Comparison of ENCODE assay signal across 15 cellular contexts in the genomic region with DNA sequence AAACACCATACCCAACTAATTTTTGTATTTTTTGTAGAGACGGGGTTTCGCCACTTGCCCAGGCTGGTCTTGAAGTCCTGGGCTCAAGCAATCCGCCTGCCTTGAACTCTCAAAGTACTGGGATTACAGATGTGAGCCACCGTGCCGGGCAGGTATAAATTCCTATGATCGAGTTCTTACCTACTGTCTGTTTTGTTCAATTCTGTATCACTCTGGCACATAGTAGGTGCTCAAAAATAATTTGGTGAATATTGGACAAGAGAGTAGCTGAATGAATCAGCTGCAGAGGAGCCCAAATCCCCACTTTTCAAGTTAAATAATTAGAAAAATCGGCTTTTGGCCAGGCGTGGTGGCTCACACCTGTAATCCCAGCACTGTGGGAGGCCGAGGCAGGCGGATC.
"Had no signal": no experiment of that assay in that cellular context is flagged by ENCODE, and none has a peak within 500 bp of the region (broad histone marks: within the 10 kb centered on the region; RNA-seq: fewer than 3 reads in every experiment).

No MANE protein-coding gene starts in this region.

- H3K4me1 ChIP-seq: right atrium auricular region had no signal

- H3K27me3 ChIP-seq: foreskin keratinocyte, hepatocyte, ovary, right atrium auricular region, sigmoid colon had no signal

- ATAC-seq: left colon, left ventricle myocardium superior, natural killer cell had no signal

- H2AFZ ChIP-seq: hepatocyte had no signal

- H3K4me3 ChIP-seq: hepatocyte, ovary, right atrium auricular region, sigmoid colon, skin epidermis had no signal

- H3K27ac ChIP-seq: foreskin keratinocyte, hepatocyte, ovary, right atrium auricular region, sigmoid colon, skin epidermis had no signal

- FAIRE-seq: colon, urothelium cell line had no signal

- H3K9me3 ChIP-seq: ovary, right atrium auricular region, sigmoid colon had no signal

- H3K36me3 ChIP-seq: ovary, right atrium auricular region, sigmoid colon had no signal

- DNase-seq: foreskin keratinocyte; head of caudate nucleus; left colon; left ventricle myocardium superior; natural killer cell; nucleus accumbens; ovary; sigmoid colon; stimulated activated CD4-positive, alpha-beta T cell treated with anti-CD3 and anti-CD28 coated beads, Interleukin-12 subunit alpha, Interleukin-12 subunit beta, amount 100 ng/mL, for 4 hours; stimulated activated naive CD4-positive, alpha-beta T cell treated with Interleukin-2 at 50 U/mL for 16 hours had no signal

- H3K4me2 ChIP-seq: hepatocyte had no signal

- H3K79me2 ChIP-seq: hepatocyte had no signal
